ENCODE assay signal across 12 cellular contexts in genomic region chr22:38112361-38112760, GRCh38. TPM values are rescaled to one million over a fixed set of nuclear protein-coding genes. Genes with fewer than 3 reads are reported as not detected.
"Had no signal": no experiment of that assay in that cellular context is flagged by ENCODE, and none has a peak within 500 bp of the region (broad histone marks: within the 10 kb centered on the region; RNA-seq: fewer than 3 reads in every experiment).

No MANE protein-coding gene starts in this region.

- H3K27me3 Mint-ChIP-seq: activated CD4-positive, alpha-beta T cell treated with anti-CD3 and anti-CD28 coated beads for 36 hours had no signal

- H3K9me3 ChIP-seq: left lung, pancreas, tibial artery had no signal

- H3K27ac Mint-ChIP-seq: activated CD4-positive, alpha-beta T cell treated with anti-CD3 and anti-CD28 coated beads for 36 hours; activated CD8-positive, alpha-beta T cell treated with anti-CD3 and anti-CD28 coated beads, Interleukin-2, amount 10 ng/mL, durations not matched to agents 7 days and 5 days; activated naive CD4-positive, alpha-beta T cell treated with anti-CD3 and anti-CD28 coated beads for 36 hours had no signal

- H3K9me3 Mint-ChIP-seq: activated naive CD4-positive, alpha-beta T cell treated with anti-CD3 and anti-CD28 coated beads for 36 hours had no signal

- DNase-seq: activated CD4-positive, alpha-beta T cell treated with anti-CD3 and anti-CD28 coated beads for 36 hours; activated CD8-positive, alpha-beta T cell treated with anti-CD3 and anti-CD28 coated beads, Interleukin-2, amount 10 ng/mL, durations not matched to agents 7 days and 5 days; activated naive CD4-positive, alpha-beta T cell treated with anti-CD3 and anti-CD28 coated beads for 36 hours; effector CD8-positive, alpha-beta T cell; erythroblast; SW 1271; tibial artery had no signal

- H3K36me3 ChIP-seq: left lung, pancreas had no signal

- H3K4me3 ChIP-seq: coronary artery, left lung, pancreas, tibial artery had no signal

- H3K4me3 Mint-ChIP-seq: activated CD4-positive, alpha-beta T cell treated with anti-CD3 and anti-CD28 coated beads for 36 hours; activated CD8-positive, alpha-beta T cell treated with anti-CD3 and anti-CD28 coated beads, Interleukin-2, amount 10 ng/mL, durations not matched to agents 7 days and 5 days; activated naive CD4-positive, alpha-beta T cell treated with anti-CD3 and anti-CD28 coated beads for 36 hours had no signal

- H3K4me1 Mint-ChIP-seq: activated CD4-positive, alpha-beta T cell treated with anti-CD3 and anti-CD28 coated beads for 36 hours had no signal

- ATAC-seq: activated CD4-positive, alpha-beta T cell treated with anti-CD3 and anti-CD28 coated beads for 36 hours; activated CD8-positive, alpha-beta T cell treated with anti-CD3 and anti-CD28 coated beads, Interleukin-2, amount 10 ng/mL, durations not matched to agents 7 days and 5 days; left lung; pancreas had no signal

- FAIRE-seq: astrocyte, pancreas had no signal

- H3K27me3 ChIP-seq: left lung, pancreas, tibial artery had no signal

- H3K27ac ChIP-seq: coronary artery, left lung, pancreas, tibial artery had no signal

RNA-seq across cellular contexts. Expression of gene SLC16A8, which starts 28.4 kb away (rescaled TPM):
- polyA plus RNA-seq: neural cell had no signal
